Comparison of ENCODE assay signal across 8 cellular contexts in the genomic region with DNA sequence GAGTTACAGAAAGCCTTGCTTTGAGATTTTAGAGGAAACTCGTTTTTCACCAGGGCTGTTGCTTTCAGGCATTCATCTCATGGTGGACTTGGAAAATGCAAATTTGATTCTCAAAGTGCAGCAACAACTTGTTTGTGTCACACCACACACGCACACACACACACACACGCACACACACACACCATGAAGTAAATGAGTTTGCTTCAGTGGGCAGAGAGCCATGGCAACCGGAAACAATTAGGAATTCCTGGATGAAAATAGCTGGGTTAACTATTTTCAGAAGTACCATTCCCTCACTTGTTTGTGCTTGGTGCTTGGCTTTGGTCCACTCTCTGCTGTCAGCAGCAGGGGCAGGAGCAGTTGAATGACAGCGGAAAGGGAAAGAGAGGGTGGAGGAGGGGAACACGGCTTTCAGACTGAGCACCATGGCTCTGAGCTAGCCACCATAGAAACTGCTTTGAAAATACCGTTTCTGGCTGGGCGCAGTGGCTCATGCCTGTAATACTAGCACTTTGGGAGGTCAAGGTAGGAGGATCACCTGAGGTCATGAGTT.
DNase-seq lines count a peak whose midpoint lies in the region; ATAC-seq, FAIRE-seq and TF ChIP-seq lines count a peak whose summit lies in the region.
"Not testable (repeated sequence)": the region's sequence is repeated elsewhere in the genome, so short reads cannot be mapped to it uniquely, and the experiment has no call there.

No MANE protein-coding gene starts in this region.

- intact Hi-C loops in A673 (cut with micrococcal nuclease; ENCODE audit: unreplicated experiment); right cardiac atrium (cut with DNase I): not testable (repeated sequence)

- H3K4ac ChIP-seq in mesendoderm (ENCODE audit: low read depth, low read length) = not testable (repeated sequence)

- not testable (repeated sequence) for H3K9me3 ChIP-seq in A673 (ENCODE audit: low read depth, low read length, poor library complexity, severe bottlenecking); right cardiac atrium (ENCODE audit: control insufficient read depth, low read length)

- not testable (repeated sequence) for H3K18ac ChIP-seq in mesendoderm (ENCODE audit: low read length)

- not testable (repeated sequence) for H3K4me2 ChIP-seq in mesendoderm (ENCODE audit: low read length)

- not testable (repeated sequence) for H4K8ac ChIP-seq in mesendoderm (ENCODE audit: low read depth, low read length)

- ATAC-seq in right cardiac atrium = peak; percentile 73

- H3K9ac ChIP-seq in mesendoderm (ENCODE audit: low read length) = not testable (repeated sequence)

- not testable (repeated sequence) for H4K5ac ChIP-seq in mesendoderm (ENCODE audit: low read length)

- not testable (repeated sequence) for H3K4me1 ChIP-seq in A673 (ENCODE audit: insufficient read depth, low read length, poor library complexity, severe bottlenecking); right cardiac atrium (ENCODE audit: control insufficient read depth, insufficient read depth, low read length); mesendoderm (ENCODE audit: control insufficient read depth, low read depth, low read length)

- not testable (repeated sequence) for H2AK5ac ChIP-seq in mesendoderm (ENCODE audit: low read length)

- H3K79me2 ChIP-seq in mesendoderm (ENCODE audit: control insufficient read depth, insufficient read depth, low read length) = not testable (repeated sequence)

- not testable (repeated sequence) for H3K27ac ChIP-seq in A673 (ENCODE audit: low read depth, low read length, poor library complexity, severe bottlenecking); right cardiac atrium (ENCODE audit: low read length); mesendoderm (ENCODE audit: low read depth, low read length)

- not testable (repeated sequence) for TF ChIP-seq CTCF in A673 (conservative IDR thresholded peaks at IDR 0.05; ENCODE audit: low read depth, low read length)

- H2BK15ac ChIP-seq in mesendoderm (replicated peaks; ENCODE audit: low read depth) = not testable (repeated sequence)

- not testable (repeated sequence) for H3K23ac ChIP-seq in mesendoderm (ENCODE audit: low read length)

- not testable (repeated sequence) for H2BK120ac ChIP-seq in mesendoderm (ENCODE audit: low read depth, low read length)

- not testable (repeated sequence) for BruUV-seq in A673 (replicated peaks; lab: Mats Ljungman, UMichigan)

- DNase-seq in A673 (ENCODE audit: low spot score) (peak; percentile 46), H4 (ENCODE audit: low spot score) (peak; percentile 64), RCC 7860 (ENCODE audit: low spot score) (peak; percentile 36), astrocyte of the hippocampus (ENCODE audit: low read depth, low spot score) (peak; percentile 88), fibroblast of peridontal ligament (ENCODE audit: extremely low read depth) (peak; percentile 27), right cardiac atrium (peak; percentile 33 to 74 (median 71)), mesendoderm (peak; percentile 10), retina (peak; percentile 3)

- POLR2A ChIA-PET in A673 (lab: Charles Lee; ENCODE audit: low non-redundant PET) = not testable (repeated sequence)

- 19% methylated on average over 7 of the region's 8 CpGs for WGBS in right cardiac atrium
- WGBS in mesendoderm (ENCODE audit: extremely low coverage, insufficient coverage, low lambda C conversion rate) = no CpG with 5 or more reads among the region's 8 CpGs

- not testable (repeated sequence) for H3K27me3 ChIP-seq in A673 (replicated peaks; ENCODE audit: insufficient read depth, low read depth, low read length, poor library complexity); right cardiac atrium (ENCODE audit: control insufficient read depth, insufficient read depth); mesendoderm (ENCODE audit: insufficient read depth, low read length, poor library complexity)

- H3K36me3 ChIP-seq in A673 (ENCODE audit: insufficient read depth, low read length, poor library complexity, severe bottlenecking); mesendoderm (ENCODE audit: control insufficient read depth, insufficient read depth, low read length): not testable (repeated sequence)

- not testable (repeated sequence) for FAIRE-seq in RCC 7860 (lab: Jason Lieb, UNC)

- H3K4me3 ChIP-seq in A673 (ENCODE audit: low read depth, low read length, poor library complexity, severe bottlenecking); right cardiac atrium (ENCODE audit: low read length); mesendoderm (ENCODE audit: low read length): not testable (repeated sequence)

- H3K79me1 ChIP-seq in mesendoderm (ENCODE audit: low read length) = not testable (repeated sequence)

- CTCF ChIA-PET in A673 (lab: Charles Lee) = not testable (repeated sequence)

- H3K56ac ChIP-seq in mesendoderm (ENCODE audit: low read length) = not testable (repeated sequence)

- not testable (repeated sequence) for H2BK5ac ChIP-seq in mesendoderm (ENCODE audit: low read length)

Comparison
In these comparisons a context has a peak if more than half of its experiments do, and no peak if none do; other contexts are left out.
1. DNase-seq: peak in every context shown above with its lines; median percentile 88 in astrocyte of the hippocampus; 71 in right cardiac atrium; 64 in H4; 46 in A673; 36 in RCC 7860; 27 in fibroblast of peridontal ligament; 10 in mesendoderm; 3 in retina.